In the genomic region with DNA sequence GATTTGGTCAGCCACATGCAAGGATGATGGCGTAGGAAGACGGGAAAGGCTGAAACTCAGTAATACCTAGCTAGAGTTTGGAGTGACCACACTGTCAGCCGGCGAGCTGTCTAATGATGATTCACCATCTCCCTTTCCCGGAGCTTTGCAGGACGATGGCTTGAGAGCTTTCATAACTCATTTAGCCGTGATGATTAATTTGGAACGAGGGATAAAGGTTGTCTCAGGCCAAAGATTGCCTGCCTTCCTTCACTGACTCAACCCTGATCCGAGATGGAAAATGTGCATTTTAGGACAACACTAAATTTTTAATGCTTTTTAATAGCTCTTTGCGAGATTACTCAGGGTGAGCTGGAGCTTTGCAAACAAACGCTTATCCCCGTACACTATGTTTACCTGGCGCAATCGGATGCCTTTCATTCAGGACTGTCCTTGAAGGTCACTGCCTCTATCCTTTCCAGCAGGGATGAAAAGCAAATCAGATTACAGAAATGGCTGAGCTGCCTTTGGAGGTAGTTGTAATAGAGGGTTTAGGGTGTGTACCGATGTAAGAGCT, we compare ENCODE assay signal across 18 cellular contexts.
DNase-seq lines count a peak whose midpoint lies in the region; ATAC-seq, FAIRE-seq and TF ChIP-seq lines count a peak whose summit lies in the region.
"Had no signal": no experiment of that assay in that cellular context is flagged by ENCODE, and none has a peak within 500 bp of the region (broad histone marks: within the 10 kb centered on the region; RNA-seq: fewer than 3 reads in every experiment).

No MANE protein-coding gene starts in this region.

- ATAC-seq in WTC11 (no peak), HG03460 (IDR thresholded peaks at IDR 0.05; ENCODE audit: unreplicated experiment) (no peak)
- ATAC-seq: activated naive CD8-positive, alpha-beta T cell treated with anti-CD3 and anti-CD28 coated beads, Interleukin-2, amount 50 U/mL, for 24 hours; stimulated activated naive CD8-positive, alpha-beta T cell treated with anti-CD3 and anti-CD28 coated beads, Interleukin-15, amount 100 ng/mL, for 72 hours had no signal

- POLR2A ChIA-PET in WTC11 (lab: Charles Lee) (no interaction called here), HEK293T (lab: Yijun Ruan, JAX) (no interaction called here)

- FAIRE-seq in HTR-8/SVneo (lab: Jason Lieb, UNC): peak; percentile 49
- FAIRE-seq: GM18507 had no signal

- H3K9me3 Mint-ChIP-seq in WTC11: peaks cover 11% of the 10 kb centered on the region
- H3K9me3 Mint-ChIP-seq: activated naive CD8-positive, alpha-beta T cell treated with anti-CD3 and anti-CD28 coated beads, Interleukin-2, amount 50 U/mL, for 24 hours; dendritic cell treated with granulocyte-macrophage colony-stimulating factor and Interleukin-4, amounts not matched to agents 40 ng/mL and 50 ng/mL, for 4 days; neural crest cell; stimulated activated naive CD8-positive, alpha-beta T cell treated with anti-CD3 and anti-CD28 coated beads, Interleukin-15, amount 100 ng/mL, for 72 hours had no signal

- peaks cover 4% of the 10 kb centered on the region; the same call in 1 of the 2 replicates for H3K27me3 Mint-ChIP-seq in WTC11 (ENCODE audit: low read depth)
- H3K27me3 Mint-ChIP-seq: activated naive CD8-positive, alpha-beta T cell treated with anti-CD3 and anti-CD28 coated beads, Interleukin-2, amount 50 U/mL, for 24 hours; CD4-positive, CD25-positive, alpha-beta regulatory T cell; dendritic cell treated with granulocyte-macrophage colony-stimulating factor and Interleukin-4, amounts not matched to agents 40 ng/mL and 50 ng/mL, for 4 days; stimulated activated naive CD8-positive, alpha-beta T cell treated with anti-CD3 and anti-CD28 coated beads, Interleukin-15, amount 100 ng/mL, for 72 hours had no signal

- no peak overlapping the region for H3K27ac Mint-ChIP-seq in WTC11
- H3K27ac Mint-ChIP-seq: activated naive CD8-positive, alpha-beta T cell treated with anti-CD3 and anti-CD28 coated beads, Interleukin-2, amount 50 U/mL, for 24 hours; CD4-positive, CD25-positive, alpha-beta regulatory T cell; dendritic cell treated with granulocyte-macrophage colony-stimulating factor and Interleukin-4, amounts not matched to agents 40 ng/mL and 50 ng/mL, for 4 days; stimulated activated naive CD8-positive, alpha-beta T cell treated with anti-CD3 and anti-CD28 coated beads, Interleukin-15, amount 100 ng/mL, for 72 hours had no signal

- 0 out of 2 replicates have a peak, but pooled peaks cover 3% of the 10 kb centered on the region for H3K36me3 Mint-ChIP-seq in WTC11
- H3K36me3 Mint-ChIP-seq: CD4-positive, CD25-positive, alpha-beta regulatory T cell had no signal

- no peak overlapping the region for H3K4me3 Mint-ChIP-seq in WTC11
- H3K4me3 Mint-ChIP-seq: activated naive CD8-positive, alpha-beta T cell treated with anti-CD3 and anti-CD28 coated beads, Interleukin-2, amount 50 U/mL, for 24 hours; CD4-positive, CD25-positive, alpha-beta regulatory T cell; dendritic cell treated with granulocyte-macrophage colony-stimulating factor and Interleukin-4, amounts not matched to agents 40 ng/mL and 50 ng/mL, for 4 days; neural crest cell; stimulated activated naive CD8-positive, alpha-beta T cell treated with anti-CD3 and anti-CD28 coated beads, Interleukin-15, amount 100 ng/mL, for 72 hours had no signal

- no peak for TF ChIP-seq CTCF in WTC11 (IDR thresholded peaks at IDR 0.05)

- H3K4me1 Mint-ChIP-seq in WTC11: peaks cover 8% of the 10 kb centered on the region; the same call in 1 of the 2 replicates
- H3K4me1 Mint-ChIP-seq: activated naive CD8-positive, alpha-beta T cell treated with anti-CD3 and anti-CD28 coated beads, Interleukin-2, amount 50 U/mL, for 24 hours; CD4-positive, CD25-positive, alpha-beta regulatory T cell; neural crest cell; stimulated activated naive CD8-positive, alpha-beta T cell treated with anti-CD3 and anti-CD28 coated beads, Interleukin-15, amount 100 ng/mL, for 72 hours had no signal

- CTCF ChIA-PET in WTC11 (lab: Charles Lee): no interaction called here
- CTCF ChIA-PET in HEK293T (lab: Yijun Ruan, JAX): no interaction called here

- DNase-seq in Daoy (ENCODE audit: low read depth) (peak; percentile 43), HTR-8/SVneo (ENCODE audit: insufficient read length, low spot score) (peak; percentile 59), WTC11 (ENCODE audit: low spot score) (no peak), left kidney (ENCODE audit: low read depth, low spot score) (peak; percentile 39), HEK293T (ENCODE audit: extremely low spot score) (no peak)
- DNase-seq in stimulated activated CD4-positive, alpha-beta T cell treated with anti-CD3 and anti-CD28 coated beads, Interleukin-4, amount 100 ng/mL, for 24 hours: no peak
- DNase-seq in stimulated activated CD4-positive, alpha-beta T cell treated with anti-CD3 and anti-CD28 coated beads, Interleukin-4, amount 100 ng/mL, for 4 hours: no peak
- DNase-seq: activated naive CD8-positive, alpha-beta T cell treated with anti-CD3 and anti-CD28 coated beads, Interleukin-2, amount 50 U/mL, for 24 hours; activated T-cell treated with anti-CD3 and anti-CD28 coated beads for 4 hours; CD4-positive, CD25-positive, alpha-beta regulatory T cell; GDM1; NCI-H2081; sigmoid colon; stimulated activated naive CD8-positive, alpha-beta T cell treated with anti-CD3 and anti-CD28 coated beads, Interleukin-15, amount 100 ng/mL, for 72 hours had no signal

TF ChIP-seq in WTC11, 78 proteins besides CTCF, POLR2A, EP300 and RAD21:
- TF ChIP-seq SP1 (CRISPR knock-in tag; conservative IDR thresholded peaks at IDR 0.05): no peak
- no peak for TF ChIP-seq ZNF671 (CRISPR knock-in tag; IDR thresholded peaks at IDR 0.05)
- TF ChIP-seq TEAD1 (CRISPR knock-in tag; IDR thresholded peaks at IDR 0.05): no peak
- TF ChIP-seq ZNF121 (CRISPR knock-in tag; IDR thresholded peaks at IDR 0.05): no peak
- no peak for TF ChIP-seq MXD4 (CRISPR knock-in tag; IDR thresholded peaks at IDR 0.05; ENCODE audit: borderline replicate concordance)
- no peak for TF ChIP-seq ZMAT4 (CRISPR knock-in tag; IDR thresholded peaks at IDR 0.05)
- 0 out of 2 replicates have a peak, but pooled peaks have one; percentile 19 for TF ChIP-seq GABPB1 (CRISPR knock-in tag; IDR thresholded peaks at IDR 0.05)

TF ChIP-seq in HEK293T, 16 proteins besides CTCF, POLR2A, EP300 and RAD21:
- TF ChIP-seq NFRKB (IDR thresholded peaks at IDR 0.05): no peak
- TF ChIP-seq BHLHE40 (IDR thresholded peaks at IDR 0.05; ENCODE audit: borderline replicate concordance): no peak
- TF ChIP-seq LEF1 (IDR thresholded peaks at IDR 0.05; ENCODE audit: borderline replicate concordance): no peak
- no peak for TF ChIP-seq FOXM1 (IDR thresholded peaks at IDR 0.05; ENCODE audit: borderline replicate concordance)
- TF ChIP-seq SP1 (IDR thresholded peaks at IDR 0.05): no peak
- no peak for TF ChIP-seq ZNF384 (IDR thresholded peaks at IDR 0.05)
- TF ChIP-seq, protein P1, sequence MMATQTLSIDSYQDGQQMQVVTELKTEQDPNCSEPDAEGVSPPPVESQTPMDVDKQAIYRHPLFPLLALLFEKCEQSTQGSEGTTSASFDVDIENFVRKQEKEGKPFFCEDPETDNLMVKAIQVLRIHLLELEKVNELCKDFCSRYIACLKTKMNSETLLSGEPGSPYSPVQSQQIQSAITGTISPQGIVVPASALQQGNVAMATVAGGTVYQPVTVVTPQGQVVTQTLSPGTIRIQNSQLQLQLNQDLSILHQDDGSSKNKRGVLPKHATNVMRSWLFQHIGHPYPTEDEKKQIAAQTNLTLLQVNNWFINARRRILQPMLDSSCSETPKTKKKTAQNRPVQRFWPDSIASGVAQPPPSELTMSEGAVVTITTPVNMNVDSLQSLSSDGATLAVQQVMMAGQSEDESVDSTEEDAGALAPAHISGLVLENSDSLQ (IDR thresholded peaks at IDR 0.05): no peak
- no peak for TF ChIP-seq ELF4 (IDR thresholded peaks at IDR 0.05)
- TF ChIP-seq SUZ12 (IDR thresholded peaks at IDR 0.05): no peak
- TF ChIP-seq FOXK2 (IDR thresholded peaks at IDR 0.05): no peak
- TF ChIP-seq FOXA1 (IDR thresholded peaks at IDR 0.05): no peak
- TF ChIP-seq CTBP1 (IDR thresholded peaks at IDR 0.05; ENCODE audit: borderline replicate concordance): no peak
- no peak for TF ChIP-seq HDGF (IDR thresholded peaks at IDR 0.05; ENCODE audit: borderline replicate concordance)
- TF ChIP-seq ARNT (IDR thresholded peaks at IDR 0.05): no peak
- no peak for TF ChIP-seq L3MBTL2 (conservative IDR thresholded peaks at IDR 0.05)
- no peak for TF ChIP-seq TARDBP (IDR thresholded peaks at IDR 0.05)

Comparison
In these comparisons a context has a peak if more than half of its experiments do, and no peak if none do; other contexts are left out.
1. DNase-seq: peak in Daoy (single experiment), HTR-8/SVneo (single experiment) and left kidney (single experiment); none in WTC11 (single experiment), HEK293T (single experiment), stimulated activated CD4-positive, alpha-beta T cell treated with anti-CD3 and anti-CD28 coated beads, Interleukin-4, amount 100 ng/mL, for 24 hours (single experiment) and stimulated activated CD4-positive, alpha-beta T cell treated with anti-CD3 and anti-CD28 coated beads, Interleukin-4, amount 100 ng/mL, for 4 hours (0 of 2).